ENCODE assay signal across 7 cellular contexts in genomic region chr11:115128226-115128625, GRCh38.
"Had no signal": no experiment of that assay in that cellular context is flagged by ENCODE, and none has a peak within 500 bp of the region (broad histone marks: within the 10 kb centered on the region; RNA-seq: fewer than 3 reads in every experiment).

No MANE protein-coding gene starts in this region.

- H3K27ac Mint-ChIP-seq: H9, IgD-negative memory B cell had no signal

- H3K4me3 ChIP-seq: GM23248 had no signal

- H3K9me3 Mint-ChIP-seq: H9 had no signal

- DNase-seq: GM23248, H9, HCEC 1CT, KBM-7 had no signal

- H3K27ac ChIP-seq: GM23248, HL-60 had no signal

- H3K4me3 Mint-ChIP-seq: H9 had no signal

- ATAC-seq: HepG2 had no signal

- H3K9ac ChIP-seq: GM23248 had no signal

- H3K36me3 Mint-ChIP-seq: IgD-negative memory B cell had no signal
